8 cellular contexts compared by ENCODE assay signal in genomic region chr20:38435555-38435939, GRCh38. TPM values are rescaled to one million over a fixed set of nuclear protein-coding genes. Genes with fewer than 3 reads are reported as not detected.
DNase-seq lines count a peak whose midpoint lies in the region; ATAC-seq and TF ChIP-seq lines count a peak whose summit lies in the region.
"Had no signal": no experiment of that assay in that cellular context is flagged by ENCODE, and none has a peak within 500 bp of the region (broad histone marks: within the 10 kb centered on the region; RNA-seq: fewer than 3 reads in every experiment).

No MANE protein-coding gene starts in this region.

- in situ Hi-C loops in Panc1 (cut with HindIII; ENCODE audit: low pct_unique_long_range_greater_than_20kb, low sequenced_read_pairs) = no loop called here

- intact Hi-C loops in Panc1 (cut with micrococcal nuclease; ENCODE audit: unreplicated experiment) (no loop called here), dorsolateral prefrontal cortex (cut with DNase I) (loop anchor here (1.0 kb wide), 1 partner anchor 11 kb away; no protein-coding TSS in a partner anchor), left ventricle myocardium superior (cut with micrococcal nuclease) (loop anchor here (1.0 kb wide), 1 partner anchor 11 kb away; no protein-coding TSS in a partner anchor)

- TF ChIP-seq CTCF in Panc1 (IDR thresholded peaks at IDR 0.05) (no peak; the same call in 1 of the 2 replicates), dorsolateral prefrontal cortex (IDR thresholded peaks at IDR 0.05 in 54 of 56, conservative IDR thresholded peaks at IDR 0.05 in 2 of 56; ENCODE audit: low read depth in 1 of 56, partially characterized antibody in 56 of 56) (peak in 16 of 56 donors; percentile 0 to 45 (median 8))

- H3K4me3 ChIP-seq in Panc1 (ENCODE audit: low read depth in 2 of 2, low read length in 2 of 2) (peak overlapping the region; percentile 54 to 97; a peak in 3 of 4 replicates), dorsolateral prefrontal cortex (peak overlapping the region in 34 of 59 donors; percentile 57 to 93 (median 78)), rectal smooth muscle tissue (ENCODE audit: low read length) (no peak overlapping the region)

- H3K9me3 ChIP-seq in Panc1 (ENCODE audit: control insufficient read depth, insufficient read depth, low read depth, low read length) = no peaks in the 10 kb centered on the region
- H3K9me3 ChIP-seq: testis had no signal

- DNase-seq in HCEC 1CT (peak; percentile 60), Panc1 (ENCODE audit: low read depth, low spot score) (no peak), dorsolateral prefrontal cortex (no peak), left ventricle myocardium superior (no peak), NCI-H526 treated with DMSO at 0.1 percent for 48 hours (lab: John Stamatoyannopoulos, UW) (no peak), CD1c-positive myeloid dendritic cell (ENCODE audit: extremely low spot score) (no peak)

- BruUV-seq in Panc1 (replicated peaks; lab: Mats Ljungman, UMichigan) = no TSS peak

- CTCF ChIA-PET in Panc1 (lab: Charles Lee) = interaction anchor here (0.6 to 1.2 kb wide), 3 partner anchors 11 to 490 kb away, joined by 3 to 4 read pairs (median 4); no protein-coding TSS in a partner anchor

- no peak for ATAC-seq in Panc1
- no peak for ATAC-seq in left ventricle myocardium superior

- H3K4me1 ChIP-seq in Panc1 (ENCODE audit: control insufficient read depth, insufficient read depth, low read length) (peaks cover 15% of the 10 kb centered on the region), rectal smooth muscle tissue (ENCODE audit: control insufficient read depth, insufficient read depth, low read length) (no peaks in the 10 kb centered on the region)

- H3K9ac ChIP-seq in rectal smooth muscle tissue (ENCODE audit: low read length) = no peak overlapping the region

- POLR2A ChIA-PET in Panc1 (lab: Charles Lee) = interaction anchor here (1.0 kb wide), 3 partner anchors 10 to 37 kb away, joined by 3 to 5 read pairs (median 4); partner anchors contain the start of gene RALGAPB

- H3K27me3 ChIP-seq in Panc1 (ENCODE audit: control insufficient read depth, insufficient read depth, low read length) = no peaks in the 10 kb centered on the region
- no peaks in the 10 kb centered on the region for H3K27me3 ChIP-seq in dorsolateral prefrontal cortex
- H3K27me3 ChIP-seq in rectal smooth muscle tissue (ENCODE audit: control insufficient read depth, insufficient read depth, low read length) = no peaks in the 10 kb centered on the region
- H3K27me3 ChIP-seq: testis had no signal

- no peak overlapping the region for H3K27ac ChIP-seq in Panc1 (ENCODE audit: low read length)
- peak overlapping the region in 10 of 59 donors; percentile 11 to 89 (median 81) for H3K27ac ChIP-seq in dorsolateral prefrontal cortex
- H3K27ac ChIP-seq in rectal smooth muscle tissue (ENCODE audit: low read depth, low read length) = peak overlapping the region; percentile 68

- H3K36me3 ChIP-seq in Panc1 (ENCODE audit: control insufficient read depth, insufficient read depth, low read length) (peaks cover 25% of the 10 kb centered on the region), rectal smooth muscle tissue (ENCODE audit: control insufficient read depth, insufficient read depth, low read length) (peaks cover 16% of the 10 kb centered on the region)

RNA-seq across cellular contexts. Expression of gene SNHG17, which starts 0.4 kb away (rescaled TPM):
- total RNA-seq in Panc1 (2021; ENCODE audit: unreplicated experiment) (60.1 TPM), dorsolateral prefrontal cortex (10 to 100 TPM in 113 of 120 experiments, 1 to 10 TPM in 7; 8.5 to 42.6 (median 18.6) TPM), left ventricle myocardium superior (5.0 TPM)
- 50.2 TPM for polyA plus RNA-seq in Panc1 (2012; ENCODE audit: insufficient read length)

RNA-seq across cellular contexts. Expression of gene RALGAPB, which starts 37.1 kb away (rescaled TPM):
- 33.1 TPM for total RNA-seq in Panc1 (2021; ENCODE audit: unreplicated experiment)
- 14.2 TPM for polyA plus RNA-seq in Panc1 (2012; ENCODE audit: insufficient read length)
- total RNA-seq in dorsolateral prefrontal cortex = 10 to 100 TPM; 40.2 to 59.9 (median 49.0) TPM
- 22.4 TPM for total RNA-seq in left ventricle myocardium superior
